In the genomic region with DNA sequence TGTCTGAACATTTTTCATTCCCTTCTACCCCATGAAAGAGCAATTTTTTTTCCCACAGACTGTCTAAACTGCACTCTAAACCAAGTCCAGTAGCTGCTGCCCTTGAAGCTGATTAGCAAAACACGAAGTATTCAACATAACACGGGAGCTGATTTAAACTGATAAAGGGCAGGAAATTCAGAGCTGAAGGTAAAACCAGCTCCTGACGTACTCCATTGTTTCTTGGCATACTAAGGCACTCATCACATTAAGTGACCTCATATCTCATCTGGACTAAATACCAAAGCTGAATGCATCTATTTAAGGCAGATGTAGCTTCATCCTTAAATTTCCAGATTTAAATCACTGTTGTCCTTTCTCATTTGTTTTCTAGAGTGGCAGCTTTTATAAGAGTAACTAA, we compare ENCODE assay signal across 33 cellular contexts. TPM values are rescaled to one million over a fixed set of nuclear protein-coding genes. Genes with fewer than 3 reads are reported as not detected.
DNase-seq lines count a peak whose midpoint lies in the region; ATAC-seq and TF ChIP-seq lines count a peak whose summit lies in the region.
"Had no signal": no experiment of that assay in that cellular context is flagged by ENCODE, and none has a peak within 500 bp of the region (broad histone marks: within the 10 kb centered on the region; RNA-seq: fewer than 3 reads in every experiment).

No MANE protein-coding gene starts in this region.

- DNase-seq in EH (ENCODE audit: low read depth) (peak; percentile 44), PC-9 (no peak), endodermal cell (peak; percentile 24), right lobe of liver (no peak), GOT3 (lab: John Stamatoyannopoulos, UW) (no peak), SHP77 treated with DMSO at 0.1 percent for 48 hours (lab: John Stamatoyannopoulos, UW) (no peak)
- DNase-seq in CD4-positive, alpha-beta T cell, result no peak
- no peak for DNase-seq in activated effector memory CD4-positive, alpha-beta T cell treated with anti-CD3 and anti-CD28 coated beads, Interleukin-2, amount 50 U/mL, for 16 hours
- DNase-seq: activated CD4-positive, alpha-beta T cell treated with anti-CD3 and anti-CD28 coated beads for 36 hours; activated naive CD8-positive, alpha-beta T cell treated with anti-CD3 and anti-CD28 coated beads, Interleukin-2, amount 50 U/mL, for 24 hours; activated T-cell treated with anti-CD3 and anti-CD28 coated beads, Interleukin-2, amount 50 U/mL, for 1 hour; CD8-positive, alpha-beta T cell; DMS 273 treated with DMSO at 0.1 percent for 48 hours; H7; heart right ventricle; KBM-7; left colon; mesenchymal stem cell; MG63; NCI-H1105 treated with DMSO at 0.1 percent for 48 hours; NCI-H1930; NCI-H226; NCI-H748 treated with DMSO at 0.1 percent for 48 hours; T-helper 2 cell had no signal

- intact Hi-C loops in PC-9 (cut with micrococcal nuclease; ENCODE audit: unreplicated experiment), result no loop called here
- intact Hi-C loops in right lobe of liver (cut with DNase I), result no loop called here
- intact Hi-C loops in CD4-positive, alpha-beta T cell (cut with DNase I, micrococcal nuclease), result no loop called here

- POLR2A ChIA-PET in PC-9 (lab: Charles Lee; ENCODE audit: unreplicated experiment), result no interaction called here
- POLR2A ChIA-PET in CD4-positive, alpha-beta T cell (lab: Charles Lee), result no interaction called here

- no peaks in the 10 kb centered on the region for H3K9me2 ChIP-seq in PC-9 (ENCODE audit: insufficient read depth)

- H4K20me1 ChIP-seq in PC-9 (ENCODE audit: insufficient read depth), result no peaks in the 10 kb centered on the region

- no peak overlapping the region for H3K4me3 Mint-ChIP-seq in endodermal cell
- H3K4me3 Mint-ChIP-seq in CD4-positive, alpha-beta T cell, result no peak overlapping the region
- H3K4me3 Mint-ChIP-seq: activated CD4-positive, alpha-beta T cell treated with anti-CD3 and anti-CD28 coated beads for 36 hours; activated naive CD8-positive, alpha-beta T cell treated with anti-CD3 and anti-CD28 coated beads, Interleukin-2, amount 50 U/mL, for 24 hours; brain; CD8-positive, alpha-beta T cell; stimulated activated naive CD8-positive, alpha-beta T cell treated with anti-CD3 and anti-CD28 coated beads, Interleukin-15, Interleukin-2, amounts not matched to agents 100 ng/mL and 50 ng/mL, for 24 hours had no signal

- no peaks in the 10 kb centered on the region for H3K9me3 Mint-ChIP-seq in endodermal cell
- no peaks in the 10 kb centered on the region for H3K9me3 Mint-ChIP-seq in CD4-positive, alpha-beta T cell
- H3K9me3 Mint-ChIP-seq: activated naive CD8-positive, alpha-beta T cell treated with anti-CD3 and anti-CD28 coated beads, Interleukin-2, amount 50 U/mL, for 24 hours; brain; CD8-positive, alpha-beta T cell; stimulated activated naive CD8-positive, alpha-beta T cell treated with anti-CD3 and anti-CD28 coated beads, Interleukin-15, Interleukin-2, amounts not matched to agents 100 ng/mL and 50 ng/mL, for 24 hours had no signal

- H3K4me3 ChIP-seq in PC-9, result no peak overlapping the region
- no peak overlapping the region for H3K4me3 ChIP-seq in endodermal cell (ENCODE audit: low read length)
- H3K4me3 ChIP-seq in right lobe of liver, result no peak overlapping the region
- H3K4me3 ChIP-seq: A549, heart right ventricle, MG63, thoracic aorta, vagina had no signal

- H3K27me3 ChIP-seq in PC-9 (ENCODE audit: insufficient read depth, low read depth) (no peaks in the 10 kb centered on the region), endodermal cell (ENCODE audit: control insufficient read depth, insufficient read depth, low read length, poor library complexity, severe bottlenecking) (no peaks in the 10 kb centered on the region), right lobe of liver (no peaks in the 10 kb centered on the region)
- no peaks in the 10 kb centered on the region for H3K27me3 ChIP-seq in CD4-positive, alpha-beta T cell (ENCODE audit: control insufficient read depth, insufficient read depth, low read length)
- H3K27me3 ChIP-seq: heart right ventricle, MG63, vagina had no signal

- no peak for TF ChIP-seq POLR2A in right lobe of liver (IDR thresholded peaks at IDR 0.05)

- 53 to 58% methylated on average over 3 of the region's 3 CpGs for WGBS in endodermal cell (ENCODE audit: insufficient coverage in 1 of 2, insufficient read length in 1 of 2), 2 experiments
- WGBS in right lobe of liver (ENCODE audit: insufficient coverage, low coverage, low lambda C conversion rate, missing lambda C conversion rate), result 12% methylated on average over 3 of the region's 3 CpGs

- H3K79me2 ChIP-seq in PC-9 (ENCODE audit: low read depth), result no peaks in the 10 kb centered on the region

- peaks cover 5% of the 10 kb centered on the region for H3K4me1 ChIP-seq in PC-9 (replicated peaks; ENCODE audit: insufficient read depth)
- H3K4me1 ChIP-seq in endodermal cell (ENCODE audit: control insufficient read depth, insufficient read depth, low read length), result no peaks in the 10 kb centered on the region
- peaks cover 0 to 44% (median 10%) of the 10 kb centered on the region in 4 donors for H3K4me1 ChIP-seq in right lobe of liver
- H3K4me1 ChIP-seq: A549, vagina had no signal

- H3K36me3 ChIP-seq in PC-9 (ENCODE audit: low read depth), result no peaks in the 10 kb centered on the region
- H3K36me3 ChIP-seq in endodermal cell (ENCODE audit: control insufficient read depth, insufficient read depth, low read length), result no peaks in the 10 kb centered on the region
- no peaks in the 10 kb centered on the region for H3K36me3 ChIP-seq in right lobe of liver
- H3K36me3 ChIP-seq: heart right ventricle, MG63, thoracic aorta, vagina had no signal

- no peaks in the 10 kb centered on the region for H3K27me3 Mint-ChIP-seq in endodermal cell (ENCODE audit: insufficient read depth)
- peaks cover 9% of the 10 kb centered on the region for H3K27me3 Mint-ChIP-seq in CD4-positive, alpha-beta T cell

- H3K36me3 Mint-ChIP-seq in endodermal cell (ENCODE audit: low read depth), result no peaks in the 10 kb centered on the region
- H3K36me3 Mint-ChIP-seq in CD4-positive, alpha-beta T cell (ENCODE audit: low read depth), result no peaks in the 10 kb centered on the region
- H3K36me3 Mint-ChIP-seq: brain; CD8-positive, alpha-beta T cell had no signal

- no peak overlapping the region for H3K9ac ChIP-seq in endodermal cell (ENCODE audit: extremely low read depth, low read length, poor library complexity, severe bottlenecking)

- H3K27ac Mint-ChIP-seq in endodermal cell, result no peak overlapping the region
- no peak overlapping the region for H3K27ac Mint-ChIP-seq in CD4-positive, alpha-beta T cell
- H3K27ac Mint-ChIP-seq: activated CD4-positive, alpha-beta T cell treated with anti-CD3 and anti-CD28 coated beads for 36 hours; activated naive CD8-positive, alpha-beta T cell treated with anti-CD3 and anti-CD28 coated beads, Interleukin-2, amount 50 U/mL, for 24 hours; brain; CD8-positive, alpha-beta T cell; stimulated activated naive CD8-positive, alpha-beta T cell treated with anti-CD3 and anti-CD28 coated beads, Interleukin-15, Interleukin-2, amounts not matched to agents 100 ng/mL and 50 ng/mL, for 24 hours had no signal

- H3K4me1 Mint-ChIP-seq in endodermal cell, result peaks cover 3% of the 10 kb centered on the region
- no peaks in the 10 kb centered on the region for H3K4me1 Mint-ChIP-seq in CD4-positive, alpha-beta T cell (ENCODE audit: low read depth)
- H3K4me1 Mint-ChIP-seq: activated CD4-positive, alpha-beta T cell treated with anti-CD3 and anti-CD28 coated beads for 36 hours; activated naive CD8-positive, alpha-beta T cell treated with anti-CD3 and anti-CD28 coated beads, Interleukin-2, amount 50 U/mL, for 24 hours; brain had no signal

- TF ChIP-seq CTCF in PC-9 (conservative IDR thresholded peaks at IDR 0.05) (no peak), endodermal cell (conservative IDR thresholded peaks at IDR 0.05) (no peak), right lobe of liver (IDR thresholded peaks at IDR 0.05) (no peak)
- no peak for TF ChIP-seq CTCF in CD4-positive, alpha-beta T cell (IDR thresholded peaks at IDR 0.05)

- H3F3A ChIP-seq in PC-9 (ENCODE audit: insufficient read depth, low read depth), result 0 out of 2 replicates have a peak, but pooled peaks cover under 1% of the 10 kb centered on the region

- ATAC-seq in right lobe of liver, result peak in 2 of 4 donors; percentile 20 to 27
- no peak for ATAC-seq in CD4-positive, alpha-beta T cell (ENCODE audit: poor library complexity)
- ATAC-seq: A549; activated CD4-positive, alpha-beta T cell treated with anti-CD3 and anti-CD28 coated beads for 36 hours; activated naive CD8-positive, alpha-beta T cell treated with anti-CD3 and anti-CD28 coated beads, Interleukin-2, amount 50 U/mL, for 24 hours; CD8-positive, alpha-beta T cell; left colon had no signal

- H2AFZ ChIP-seq in PC-9, result peak overlapping the region; percentile 57; the same call in 1 of the 2 replicates

- no peak overlapping the region for H3K27ac ChIP-seq in PC-9
- no peak overlapping the region for H3K27ac ChIP-seq in endodermal cell (ENCODE audit: low read depth, low read length)
- peak overlapping the region; percentile 64 to 79 (median 73) for H3K27ac ChIP-seq in right lobe of liver
- no peak overlapping the region for H3K27ac ChIP-seq in CD4-positive, alpha-beta T cell (ENCODE audit: low read depth, low read length)
- H3K27ac ChIP-seq: A549, epithelial cell of prostate, RWPE1, thoracic aorta, vagina had no signal

- CTCF ChIA-PET in PC-9 (lab: Charles Lee), result no interaction called here
- CTCF ChIA-PET in CD4-positive, alpha-beta T cell (lab: Charles Lee), result interaction anchor here (1.4 kb wide), 1 partner anchor 9 kb away, joined by 4 read pairs; no protein-coding TSS in a partner anchor

- BruUV-seq in PC-9 (replicated peaks; lab: Mats Ljungman, UMichigan), result no TSS peak

- H3K9me3 ChIP-seq in PC-9 (ENCODE audit: insufficient read depth, low read depth), result no peaks in the 10 kb centered on the region
- no peaks in the 10 kb centered on the region for H3K9me3 ChIP-seq in endodermal cell (ENCODE audit: control insufficient read depth, low read length)
- H3K9me3 ChIP-seq in right lobe of liver, result no peaks in the 10 kb centered on the region
- no peaks in the 10 kb centered on the region for H3K9me3 ChIP-seq in CD4-positive, alpha-beta T cell (ENCODE audit: control insufficient read depth, low read length)
- H3K9me3 ChIP-seq: A549, heart right ventricle, MG63, thoracic aorta, vagina had no signal

- no peak overlapping the region for H3K4me2 ChIP-seq in PC-9
- H3K4me2 ChIP-seq: A549 had no signal

RNA-seq across cellular contexts. Expression of gene GDF9, which starts 12.0 kb away (rescaled TPM):
- total RNA-seq in PC-9 (2021), result 0.73 and 1.4 TPM in 2 replicates
- total RNA-seq in endodermal cell, result under 1 TPM; 0.26 to 0.33 TPM
- 0.57 TPM for polyA plus RNA-seq in endodermal cell (2013, experiment 1 of 2)
- 0.33 TPM for polyA plus RNA-seq in endodermal cell (2013, experiment 2 of 2)
- under 1 TPM; 0.20 to 0.71 (median 0.48) TPM for total RNA-seq in right lobe of liver
- total RNA-seq in CD4-positive, alpha-beta T cell, result 1 to 10 TPM in 1 of 2 experiments, under 1 TPM in 1; 0.91 to 1.6 TPM
- total RNA-seq: thoracic aorta, vagina had no signal

RNA-seq across cellular contexts. Expression of gene UQCRQ, which starts 12.1 kb away (rescaled TPM):
- 414 and 446 TPM in 2 replicates for total RNA-seq in PC-9 (2021)
- 100 to 1,000 TPM; 261 to 286 TPM for total RNA-seq in endodermal cell
- 271 TPM for polyA plus RNA-seq in endodermal cell (2013, experiment 1 of 2)
- 294 TPM for polyA plus RNA-seq in endodermal cell (2013, experiment 2 of 2)
- 100 to 1,000 TPM; 488 to 702 (median 628) TPM for total RNA-seq in right lobe of liver
- total RNA-seq in CD4-positive, alpha-beta T cell, result 100 to 1,000 TPM; 119 to 132 TPM

RNA-seq across cellular contexts. Expression of gene LEAP2, which starts 19.2 kb away (rescaled TPM):
- 4.4 and 4.5 TPM in 2 replicates for total RNA-seq in PC-9 (2021)
- total RNA-seq in endodermal cell, result under 1 TPM; 0.92 to 0.95 TPM
- polyA plus RNA-seq in endodermal cell (2013, experiment 1 of 2), result 1.9 TPM
- 0.91 TPM for polyA plus RNA-seq in endodermal cell (2013, experiment 2 of 2)
- total RNA-seq in right lobe of liver, result 100 to 1,000 TPM; 120 to 439 (median 214) TPM
- total RNA-seq in CD4-positive, alpha-beta T cell, result under 1 TPM; 0.30 to 0.31 TPM
- total RNA-seq: G401 had no signal

RNA-seq across cellular contexts. Expression of gene SHROOM1, which starts 23.9 kb away (rescaled TPM):
- total RNA-seq in PC-9 (2021), result 23.3 and 23.5 TPM in 2 replicates
- 10 to 100 TPM in 1 of 2 donors, 1 to 10 TPM in 1; 6.6 to 14.4 TPM for total RNA-seq in endodermal cell
- 2.1 TPM for polyA plus RNA-seq in endodermal cell (2013, experiment 1 of 2)
- 0.91 TPM for polyA plus RNA-seq in endodermal cell (2013, experiment 2 of 2)
- 10 to 100 TPM; 29.5 to 96.1 (median 77.4) TPM for total RNA-seq in right lobe of liver
- under 1 TPM in 1 of 2 experiments, not detected in 1; 0.59 TPM for total RNA-seq in CD4-positive, alpha-beta T cell

RNA-seq across cellular contexts. Expression of gene SOWAHA, which starts 41.2 kb away (rescaled TPM):
- total RNA-seq in PC-9 (2021), result not detected in 2 replicates
- under 1 TPM in 1 of 2 donors, not detected in 1; 0.13 TPM for total RNA-seq in endodermal cell
- not detected for polyA plus RNA-seq in endodermal cell (2013, experiment 1 of 2)
- polyA plus RNA-seq in endodermal cell (2013, experiment 2 of 2), result not detected
- total RNA-seq in right lobe of liver, result 1 to 10 TPM in 5 of 6 experiments, under 1 TPM in 1; 0.95 to 4.7 (median 1.4) TPM
- total RNA-seq in CD4-positive, alpha-beta T cell, result not detected
- total RNA-seq: CD8-positive, alpha-beta T cell; pulmonary artery endothelial cell; vagina had no signal

Comparison
In these comparisons a context has a peak if more than half of its experiments do, and no peak if none do; other contexts are left out.
1. DNase-seq: peak in EH (single experiment) and endodermal cell (single experiment); none in PC-9 (0 of 2), right lobe of liver (0 of 3), GOT3 (single experiment), CD4-positive, alpha-beta T cell (0 of 10), activated effector memory CD4-positive, alpha-beta T cell treated with anti-CD3 and anti-CD28 coated beads, Interleukin-2, amount 50 U/mL, for 16 hours (single experiment) and SHP77 treated with DMSO at 0.1 percent for 48 hours (single experiment).
2. H3K27ac ChIP-seq: peak in right lobe of liver (3 of 3); none in PC-9 (single experiment), endodermal cell (single experiment) and CD4-positive, alpha-beta T cell (single experiment).
3. RNA of gene LEAP2, which starts 19.2 kb away (total RNA-seq): 120 to 439 TPM in right lobe of liver; 4.4 to 4.5 TPM in PC-9, 0.92 to 0.95 TPM in endodermal cell and 0.30 to 0.31 TPM in CD4-positive, alpha-beta T cell; every median in the first group is over 10 times any median in the second.